1 cellular context compared by ENCODE assay signal in genomic region chr14:94839346-94839745, GRCh38.
TF ChIP-seq lines count a peak whose summit lies in the region.

No MANE protein-coding gene starts in this region.

TF ChIP-seq in K562, 482 proteins besides CTCF, POLR2A, EP300 and RAD21 (continued from another document):
- TF ChIP-seq DEAF1 (CRISPR knock-in tag; IDR thresholded peaks at IDR 0.05), result no peak
